In genomic region chr4:154928640-154929257, GRCh38 we compare ENCODE assay signal across 10 cellular contexts.
DNase-seq lines count a peak whose midpoint lies in the region; TF ChIP-seq lines count a peak whose summit lies in the region.
"Had no signal": no experiment of that assay in that cellular context is flagged by ENCODE, and none has a peak within 500 bp of the region (broad histone marks: within the 10 kb centered on the region; RNA-seq: fewer than 3 reads in every experiment).

No MANE protein-coding gene starts in this region.

- no peaks in the 10 kb centered on the region for H3K4me1 Mint-ChIP-seq in osteocyte (ENCODE audit: unreplicated experiment)

- TF ChIP-seq CTCF in epithelial cell of esophagus (IDR thresholded peaks at IDR 0.05; ENCODE audit: insufficient read depth, low read depth, low read length, missing control alignments) (peak; percentile 77), osteocyte (IDR thresholded peaks at IDR 0.05) (peak; percentile 9)

- no peaks in the 10 kb centered on the region for H3K36me3 Mint-ChIP-seq in osteocyte (ENCODE audit: unreplicated experiment)

- no peak overlapping the region for H3K27ac Mint-ChIP-seq in osteocyte (ENCODE audit: unreplicated experiment)

- peaks cover 55% of the 10 kb centered on the region for H3K9me3 Mint-ChIP-seq in osteocyte (ENCODE audit: unreplicated experiment)

- DNase-seq in EL (peak; percentile 23), NCI-H748 treated with DMSO at 0.1 percent for 48 hours (lab: John Stamatoyannopoulos, UW) (peak; percentile 19), epithelial cell of esophagus (ENCODE audit: low read depth) (peak; percentile 77), osteocyte (ENCODE audit: extremely low spot score, unreplicated experiment) (no peak), KBM-7 (no peak), NCI-H774 (lab: John Stamatoyannopoulos, UW) (no peak), NCI-H1105 (lab: John Stamatoyannopoulos, UW) (no peak)
- DNase-seq in stimulated activated CD4-positive, alpha-beta T cell treated with anti-CD3 and anti-CD28 coated beads, Interleukin-2, amount 100 ng/mL, for 24 hours: no peak
- DNase-seq: activated T-cell treated with anti-CD3 and anti-CD28 coated beads for 4 hours; NK-92 treated with Interleukin-12 subunit alpha and Interleukin-12 subunit beta, amount 100 ng/mL, for 24 hours had no signal

- H3K4me3 ChIP-seq in epithelial cell of esophagus (ENCODE audit: low read length): no peak overlapping the region

- no peak overlapping the region for H3K4me3 Mint-ChIP-seq in osteocyte (ENCODE audit: unreplicated experiment)

- in situ Hi-C loops in KBM-7 (cut with MboI; ENCODE audit: low pct_unique_long_range_greater_than_20kb, low sequenced_read_pairs): no loop called here

- H3K27me3 Mint-ChIP-seq in osteocyte (ENCODE audit: unreplicated experiment): no peaks in the 10 kb centered on the region

Comparison
In these comparisons a context has a peak if more than half of its experiments do, and no peak if none do; other contexts are left out.
1. DNase-seq: peak in EL (single experiment), NCI-H748 treated with DMSO at 0.1 percent for 48 hours (single experiment) and epithelial cell of esophagus (single experiment); none in osteocyte (single experiment), KBM-7 (single experiment), stimulated activated CD4-positive, alpha-beta T cell treated with anti-CD3 and anti-CD28 coated beads, Interleukin-2, amount 100 ng/mL, for 24 hours (0 of 2), NCI-H774 (single experiment) and NCI-H1105 (single experiment).